In the genomic region with DNA sequence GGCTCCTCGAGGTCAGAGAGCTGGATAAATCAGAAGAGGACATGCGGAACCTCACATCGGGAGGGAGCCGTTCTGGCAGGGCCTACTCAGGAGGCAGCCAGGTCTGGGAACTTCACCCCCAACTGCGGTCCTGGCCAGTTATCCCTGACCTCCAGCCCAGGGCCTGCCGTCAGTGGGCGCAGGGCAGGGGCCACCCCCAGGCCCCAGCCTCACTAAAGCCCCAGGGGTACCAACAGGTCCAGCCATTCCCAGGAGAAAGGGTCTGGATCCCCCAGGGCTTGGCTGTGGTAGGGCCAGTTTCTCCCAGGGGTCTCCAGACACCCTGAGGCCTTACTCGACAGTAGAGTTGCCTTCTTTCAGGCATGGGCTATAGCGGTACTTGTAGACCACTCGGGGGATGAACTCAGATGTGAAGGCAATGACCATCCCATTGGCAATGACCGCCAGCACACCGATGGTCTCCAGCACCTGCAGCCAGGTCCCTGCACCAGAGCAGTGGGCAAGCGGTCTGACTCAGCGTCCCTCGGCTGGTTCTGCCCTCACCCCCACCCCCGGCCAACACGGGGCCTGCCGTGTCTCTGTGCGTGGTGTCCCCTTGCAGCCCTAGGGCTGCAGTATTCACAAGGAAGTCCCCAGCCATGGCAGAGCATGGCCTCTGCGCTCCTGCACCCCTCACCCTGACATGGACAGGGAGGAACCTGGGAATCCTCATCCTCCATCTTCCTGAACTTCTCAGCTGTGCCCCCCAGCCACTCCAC, we compare ENCODE assay signal across 18 cellular contexts. TPM values are rescaled to one million over a fixed set of nuclear protein-coding genes. Genes with fewer than 3 reads are reported as not detected.
DNase-seq lines count a peak whose midpoint lies in the region; ATAC-seq, FAIRE-seq and TF ChIP-seq lines count a peak whose summit lies in the region.
"Had no signal": no experiment of that assay in that cellular context is flagged by ENCODE, and none has a peak within 500 bp of the region (broad histone marks: within the 10 kb centered on the region; RNA-seq: fewer than 3 reads in every experiment).

No MANE protein-coding gene starts in this region.

- H2BK12ac ChIP-seq in H1 (ENCODE audit: low read depth, low read length), result no peak overlapping the region
- no peak overlapping the region for H2BK12ac ChIP-seq in trophoblast cell (ENCODE audit: low read length)

- no peak overlapping the region for H2BK120ac ChIP-seq in H1 (replicated peaks; ENCODE audit: low read depth, low read length)
- peak overlapping the region; percentile 23 for H2BK120ac ChIP-seq in trophoblast cell (ENCODE audit: insufficient read depth, low read length, poor library complexity)

- TF ChIP-seq CTCF in H1 (IDR thresholded peaks at IDR 0.05; ENCODE audit: control extremely low read depth in 1 of 3, insufficient read depth in 1 of 3, low read depth in 1 of 3, low read length in 3 of 3) (no peak), SK-N-SH (IDR thresholded peaks at IDR 0.05) (no peak), brain microvascular endothelial cell (IDR thresholded peaks at IDR 0.05; ENCODE audit: low read depth, low read length, missing control alignments) (no peak)

- H3K9me3 ChIP-seq in HUES6 (ENCODE audit: control insufficient read depth, insufficient read depth, low read depth, low read length) (no peaks in the 10 kb centered on the region), H1 (ENCODE audit: insufficient read depth in 2 of 2, low read depth in 1 of 2, low read length in 1 of 2) (no peaks in the 10 kb centered on the region), trophoblast cell (ENCODE audit: insufficient read depth, low read depth, low read length) (peaks cover 5% of the 10 kb centered on the region), SK-N-SH (no peaks in the 10 kb centered on the region)
- H3K9me3 ChIP-seq: A549, BLaER1, HAP-1 had no signal

- H2BK20ac ChIP-seq in H1 (ENCODE audit: low read length), result no peak overlapping the region

- CTCF ChIA-PET in H1 (lab: Charles Lee; ENCODE audit: partially characterized antibody) (interaction anchor here (1.2 kb wide), 1 partner anchor 30 kb away, joined by 4 read pairs; no protein-coding TSS in a partner anchor), SK-N-SH (lab: Yijun Ruan, JAX) (interaction anchor here (1.2 kb wide), 1 partner anchor 9 kb away, joined by 3 read pairs; no protein-coding TSS in a partner anchor)

- H3K4me3 ChIP-seq in HUES6 (ENCODE audit: low read depth, low read length), result no peak overlapping the region
- H3K4me3 ChIP-seq in H1 (ENCODE audit: extremely low read depth in 1 of 4, insufficient read depth in 2 of 4, low read depth in 3 of 4, low read length in 4 of 4), result no peak overlapping the region
- peak overlapping the region; percentile 18 for H3K4me3 ChIP-seq in trophoblast cell (ENCODE audit: low read depth, low read length)
- H3K4me3 ChIP-seq in SK-N-SH (ENCODE audit: low read depth in 2 of 2, low read length in 1 of 2), result no peak overlapping the region
- H3K4me3 ChIP-seq in brain microvascular endothelial cell (ENCODE audit: low read depth, low read length), result no peak overlapping the region
- H3K4me3 ChIP-seq: A549, BLaER1, HAP-1 had no signal

- TF ChIP-seq POLR2A in H1 (IDR thresholded peaks at IDR 0.05; ENCODE audit: control extremely low read depth in 1 of 2, low read depth in 2 of 2, low read length in 2 of 2), result no peak

- H3K9ac ChIP-seq in HUES6 (ENCODE audit: low read length), result peak overlapping the region; percentile 10
- no peak overlapping the region for H3K9ac ChIP-seq in H1 (replicated peaks in 1 of 4; ENCODE audit: extremely low read depth in 1 of 4, low read depth in 3 of 4, low read length in 3 of 4)
- H3K9ac ChIP-seq in trophoblast cell (ENCODE audit: low read length), result no peak overlapping the region
- no peak overlapping the region for H3K9ac ChIP-seq in SK-N-SH
- H3K9ac ChIP-seq: BLaER1 had no signal

- H3K36me3 ChIP-seq in HUES6 (ENCODE audit: control insufficient read depth, insufficient read depth, low read length) (no peaks in the 10 kb centered on the region), H1 (ENCODE audit: control insufficient read depth in 2 of 4, insufficient read depth in 4 of 4, low read length in 3 of 4) (no peaks in the 10 kb centered on the region; a peak in 1 of 8 replicates), trophoblast cell (ENCODE audit: control insufficient read depth in 1 of 2, insufficient read depth in 2 of 2, low read length in 2 of 2) (no peaks in the 10 kb centered on the region), SK-N-SH (replicated peaks in 1 of 2; ENCODE audit: control insufficient read depth in 1 of 2, insufficient read depth in 2 of 2, low read length in 1 of 2) (no peaks in the 10 kb centered on the region), brain microvascular endothelial cell (replicated peaks) (no peaks in the 10 kb centered on the region)
- H3K36me3 ChIP-seq: BLaER1, HAP-1 had no signal

- H2BK5ac ChIP-seq in H1 (ENCODE audit: low read depth, low read length), result no peak overlapping the region
- no peak overlapping the region for H2BK5ac ChIP-seq in trophoblast cell (ENCODE audit: low read depth, low read length, poor library complexity)

- H3K18ac ChIP-seq in H1 (ENCODE audit: extremely low read depth, low read length) (no peak overlapping the region), trophoblast cell (ENCODE audit: low read length) (no peak overlapping the region)

- H4K8ac ChIP-seq in H1 (ENCODE audit: extremely low read depth, insufficient read depth, low read length) (no peak overlapping the region), trophoblast cell (ENCODE audit: low read depth, low read length) (no peak overlapping the region)

- H2AK5ac ChIP-seq in H1 (ENCODE audit: low read depth, low read length) (peak overlapping the region; percentile 75; the same call in 1 of the 2 replicates), trophoblast cell (ENCODE audit: low read length) (no peak overlapping the region)

- H4K5ac ChIP-seq in H1 (ENCODE audit: insufficient read length, low read depth, low read length), result no peak overlapping the region

- no peak overlapping the region for H3K56ac ChIP-seq in H1 (replicated peaks; ENCODE audit: insufficient read length, low read depth, low read length)

- H3K79me1 ChIP-seq in H1 (ENCODE audit: low read depth, low read length) (peaks cover 5% of the 10 kb centered on the region), trophoblast cell (ENCODE audit: low read length) (peaks cover 20% of the 10 kb centered on the region)

- no peak for FAIRE-seq in H1 (lab: Jason Lieb, UNC)
- FAIRE-seq: A549, G401.6 had no signal

- H2AFZ ChIP-seq in H1 (ENCODE audit: low read length) (no peak overlapping the region), trophoblast cell (ENCODE audit: insufficient read depth, low read length, poor library complexity) (no peak overlapping the region), SK-N-SH (ENCODE audit: low read depth) (no peak overlapping the region)

- 0 out of 2 replicates have a peak overlapping the region, but pooled peaks have one; percentile 61 for H2BK15ac ChIP-seq in H1 (ENCODE audit: low read length)

- 90% methylated on average over 20 of the region's 20 CpGs; no CpG with 5 or more reads in 1 of the 2 experiments for WGBS in H1 (ENCODE audit: extremely low coverage in 1 of 2, insufficient coverage in 1 of 2, insufficient read length in 1 of 2, insufficient replicate concordance in 2 of 2, low coverage in 1 of 2, low lambda C conversion rate in 2 of 2, missing lambda C conversion rate in 1 of 2), 2 experiments
- no CpG with 5 or more reads among the region's 20 CpGs for WGBS in trophoblast cell (ENCODE audit: extremely low coverage, insufficient coverage, insufficient read length)
- 64% methylated on average over 10 of the region's 20 CpGs for WGBS in SK-N-SH (ENCODE audit: low lambda C conversion rate)

- H4K91ac ChIP-seq in H1 (replicated peaks; ENCODE audit: insufficient read length, low read length) (no peak overlapping the region), trophoblast cell (ENCODE audit: low read depth, low read length) (peak overlapping the region; percentile 42)

- H3K23ac ChIP-seq in H1 (ENCODE audit: insufficient read length) (no peak overlapping the region), trophoblast cell (ENCODE audit: low read length) (no peak overlapping the region)

- DNase-seq in Right ventricle myocardium superior, result peak; percentile 13
- DNase-seq in left ventricle myocardium superior, result no peak
- peak in 1 of 2 experiments; percentile 44 for DNase-seq in H1 (ENCODE audit: low read depth in 1 of 2, low spot score in 2 of 2)
- DNase-seq in trophoblast cell, result no peak
- no peak for DNase-seq in SK-N-SH
- DNase-seq in brain microvascular endothelial cell, result no peak
- DNase-seq in DMS 273 treated with DMSO at 0.1 percent for 48 hours (lab: John Stamatoyannopoulos, UW), result no peak
- DNase-seq: NCI-H1092 treated with DMSO at 0.1 percent for 48 hours, NCI-H146, NCI-H2081, NCI-H2171 treated with DMSO at 0.1 percent for 48 hours, NCI-H446 treated with DMSO at 0.1 percent for 48 hours had no signal

- H3K27ac ChIP-seq in HUES6 (ENCODE audit: low read depth, low read length), result no peak overlapping the region
- H3K27ac ChIP-seq in H1 (ENCODE audit: low read depth, low read length), result no peak overlapping the region
- H3K27ac ChIP-seq in trophoblast cell (ENCODE audit: low read depth, low read length), result no peak overlapping the region
- H3K27ac ChIP-seq in SK-N-SH (ENCODE audit: low read depth in 2 of 2, low read length in 1 of 2), result no peak overlapping the region
- no peak overlapping the region for H3K27ac ChIP-seq in brain microvascular endothelial cell
- H3K27ac ChIP-seq: A549, BLaER1 had no signal

- H3K4me2 ChIP-seq in H1 (ENCODE audit: insufficient read depth in 1 of 2, low read depth in 2 of 2, low read length in 2 of 2) (no peak overlapping the region), trophoblast cell (ENCODE audit: low read length) (no peak overlapping the region), SK-N-SH (no peak overlapping the region)
- H3K4me2 ChIP-seq: A549, BLaER1 had no signal

- peaks cover 3 to 5% of the 10 kb centered on the region in 2 experiments for H4K20me1 ChIP-seq in H1 (replicated peaks in 1 of 2; ENCODE audit: control insufficient read depth in 1 of 2, insufficient read depth in 2 of 2, low read length in 2 of 2)
- H4K20me1 ChIP-seq in SK-N-SH (ENCODE audit: insufficient read depth), result no peaks in the 10 kb centered on the region
- H4K20me1 ChIP-seq: BLaER1 had no signal

- H3K27me3 ChIP-seq in HUES6 (ENCODE audit: control insufficient read depth, insufficient read depth, low read length) (peaks cover 50% of the 10 kb centered on the region), H1 (replicated peaks in 1 of 4; ENCODE audit: control insufficient read depth in 3 of 4, extremely low read depth in 1 of 4, insufficient read depth in 3 of 4, low read length in 3 of 4) (peaks cover 0 to 13% (median 4%) of the 10 kb centered on the region in 4 experiments; a peak in 5 of 7 replicates), trophoblast cell (ENCODE audit: insufficient read depth, low read length) (no peaks in the 10 kb centered on the region), SK-N-SH (ENCODE audit: insufficient read depth) (peaks cover 30% of the 10 kb centered on the region), brain microvascular endothelial cell (replicated peaks) (peaks cover 1% of the 10 kb centered on the region)
- H3K27me3 ChIP-seq: BLaER1 had no signal

- peaks cover 9% of the 10 kb centered on the region; the same call in 1 of the 2 replicates for H3K23me2 ChIP-seq in H1 (ENCODE audit: low read depth, low read length)

- no peaks in the 10 kb centered on the region for H3F3A ChIP-seq in SK-N-SH (replicated peaks; ENCODE audit: insufficient read depth)

- H3K4ac ChIP-seq in H1 (replicated peaks; ENCODE audit: insufficient read length, low read depth, low read length) (no peak overlapping the region), trophoblast cell (ENCODE audit: low read depth, low read length) (no peak overlapping the region)

- in situ Hi-C loops in brain microvascular endothelial cell (cut with HindIII; ENCODE audit: low pct_ligation_motif_present, low sequenced_read_pairs), result no loop called here

- H3K14ac ChIP-seq in H1 (ENCODE audit: insufficient read length) (no peak overlapping the region), trophoblast cell (ENCODE audit: low read length) (no peak overlapping the region)

- no peak overlapping the region for H4K12ac ChIP-seq in trophoblast cell (ENCODE audit: low read depth, low read length)

- TF ChIP-seq EP300 in H1 (IDR thresholded peaks at IDR 0.05; ENCODE audit: borderline replicate concordance in 1 of 2, low read depth in 2 of 2, low read length in 2 of 2) (no peak), SK-N-SH (IDR thresholded peaks at IDR 0.05; ENCODE audit: borderline replicate concordance in 1 of 2, low read depth in 1 of 2, low read length in 1 of 2) (no peak)

- no peak for ATAC-seq in Right ventricle myocardium superior (ENCODE audit: poor library complexity)
- no peak for ATAC-seq in left ventricle myocardium superior
- ATAC-seq: A549, Panc1 had no signal

- no peak for TF ChIP-seq RAD21 in H1 (IDR thresholded peaks at IDR 0.05 in 1 of 2, conservative IDR thresholded peaks at IDR 0.05 in 1 of 2; ENCODE audit: low read depth in 2 of 2, low read length in 2 of 2)
- TF ChIP-seq RAD21 in SK-N-SH (IDR thresholded peaks at IDR 0.05; ENCODE audit: low read length), result no peak

- H3K9me2 ChIP-seq in SK-N-SH, result no peaks in the 10 kb centered on the region

- H3K4me1 ChIP-seq in HUES6 (ENCODE audit: control insufficient read depth, insufficient read depth, low read length), result peaks cover 20% of the 10 kb centered on the region
- peaks cover 0 to 24% (median 16%) of the 10 kb centered on the region in 4 experiments; a peak in 6 of 7 replicates for H3K4me1 ChIP-seq in H1 (replicated peaks in 1 of 4; ENCODE audit: control insufficient read depth in 3 of 4, insufficient read depth in 4 of 4, low read length in 3 of 4)
- H3K4me1 ChIP-seq in trophoblast cell (ENCODE audit: control insufficient read depth in 1 of 2, insufficient read depth in 2 of 2, low read length in 2 of 2), result peaks cover 19 to 32% of the 10 kb centered on the region in 2 experiments
- H3K4me1 ChIP-seq in SK-N-SH (ENCODE audit: control insufficient read depth in 1 of 2, insufficient read depth in 2 of 2, low read depth in 1 of 2, low read length in 1 of 2), result peaks cover 0 to 7% of the 10 kb centered on the region in 2 experiments; a peak in 1 of 4 replicates
- H3K4me1 ChIP-seq: HAP-1 had no signal

- H3K79me2 ChIP-seq in H1 (ENCODE audit: control insufficient read depth in 1 of 2, insufficient read depth in 2 of 2, low read length in 2 of 2), result peaks cover 0 to 12% of the 10 kb centered on the region in 2 experiments; a peak in 1 of 4 replicates
- H3K79me2 ChIP-seq in trophoblast cell (ENCODE audit: control insufficient read depth, insufficient read depth, low read length, poor library complexity), result peaks cover 14% of the 10 kb centered on the region
- no peaks in the 10 kb centered on the region for H3K79me2 ChIP-seq in SK-N-SH (ENCODE audit: insufficient read depth)

- POLR2A ChIA-PET in H1 (lab: Charles Lee; ENCODE audit: partially characterized antibody) (interaction anchor here (0.6 to 5.5 kb wide), 2 partner anchors 14 to 458 kb away, joined by 3 to 41 read pairs; no protein-coding TSS in a partner anchor), SK-N-SH (lab: Yijun Ruan, JAX) (no interaction called here)

- intact Hi-C loops in Right ventricle myocardium superior (cut with DNase I) (no loop called here), left ventricle myocardium superior (cut with micrococcal nuclease) (no loop called here)

RNA-seq across cellular contexts. Expression of a gene that starts 4.6 kb away (rescaled TPM):
- total RNA-seq in Right ventricle myocardium superior (38.6 TPM), left ventricle myocardium superior (47.5 TPM)
- total RNA-seq in H1 (2021; fragmentation: NEBNext Ultra II Directional; extraction: Animal tissue kit (Norgen Biotek cat#: 25700)), result 66.3 and 68.9 TPM in 2 replicates
- polyA plus RNA-seq in H1 (2011; rRNA removed) (55.2 and 94.2 TPM in 2 replicates), SK-N-SH (2012; rRNA removed) (22.4 and 32.5 TPM in 2 replicates)
- polyA plus RNA-seq in H1 (2011; cell fraction: cytosol; rRNA removed), result 57.0 TPM
- polyA plus RNA-seq in H1 (2011; cell fraction: nucleus; rRNA removed), result 133 TPM
- polyA plus RNA-seq in H1 (2012, experiment 1 of 2), result 35.4 to 56.4 TPM (median 48.3 TPM) in 4 replicates
- 55.4 TPM for polyA plus RNA-seq in H1 (2012, experiment 2 of 2)
- polyA plus RNA-seq in H1 (2013, experiment 1 of 2), result 51.9 TPM
- 52.5 TPM for polyA plus RNA-seq in H1 (2013, experiment 2 of 2)
- 13.0 and 16.6 TPM in 2 replicates for polyA minus RNA-seq in H1 (2011; rRNA and poly(A)+ RNA removed)
- 26.2 TPM for polyA minus RNA-seq in H1 (2011; cell fraction: cytosol; rRNA and poly(A)+ RNA removed)
- 24.8 TPM for polyA minus RNA-seq in H1 (2011; cell fraction: nucleus; rRNA and poly(A)+ RNA removed)
- 49.3 and 51.6 TPM in 2 replicates for polyA plus RNA-seq in trophoblast cell (2013)
- 12.3 and 16.4 TPM in 2 replicates for polyA plus RNA-seq in SK-N-SH (2012; cell fraction: cytosol; rRNA removed)
- polyA plus RNA-seq in SK-N-SH (2012; cell fraction: nucleus; rRNA removed), result 45.1 and 92.0 TPM in 2 replicates

RNA-seq across cellular contexts. Expression of a gene that starts 22.4 kb away (rescaled TPM):
- total RNA-seq in Right ventricle myocardium superior, result 0.08 TPM
- total RNA-seq in left ventricle myocardium superior, result 1.3 TPM
- total RNA-seq in H1 (2021; fragmentation: NEBNext Ultra II Directional; extraction: Animal tissue kit (Norgen Biotek cat#: 25700)), result 18.0 and 20.0 TPM in 2 replicates
- polyA plus RNA-seq in H1 (2011; rRNA removed), result 20.7 and 24.6 TPM in 2 replicates
- 19.7 TPM for polyA plus RNA-seq in H1 (2011; cell fraction: cytosol; rRNA removed)
- 185 TPM for polyA plus RNA-seq in H1 (2011; cell fraction: nucleus; rRNA removed)
- polyA plus RNA-seq in H1 (2012, experiment 1 of 2), result 20.7 to 42.8 TPM (median 32.2 TPM) in 4 replicates
- polyA plus RNA-seq in H1 (2012, experiment 2 of 2), result 11.9 TPM
- polyA plus RNA-seq in H1 (2013, experiment 1 of 2), result 14.6 TPM
- 13.7 TPM for polyA plus RNA-seq in H1 (2013, experiment 2 of 2)
- polyA minus RNA-seq in H1 (2011; rRNA and poly(A)+ RNA removed), result 5.2 and 7.0 TPM in 2 replicates
- polyA minus RNA-seq in H1 (2011; cell fraction: cytosol; rRNA and poly(A)+ RNA removed), result 5.6 TPM
- 19.3 TPM for polyA minus RNA-seq in H1 (2011; cell fraction: nucleus; rRNA and poly(A)+ RNA removed)
- 16.3 and 16.5 TPM in 2 replicates for polyA plus RNA-seq in trophoblast cell (2013)
- polyA plus RNA-seq in SK-N-SH (2012; rRNA removed), result 0.06 and 0.12 TPM in 2 replicates
- polyA plus RNA-seq in SK-N-SH (2012; cell fraction: cytosol; rRNA removed), result 0.03 TPM in 2 replicates
- polyA plus RNA-seq in SK-N-SH (2012; cell fraction: nucleus; rRNA removed), result 1.0 TPM in 2 replicates

RNA-seq across cellular contexts. Expression of a gene that starts 25.4 kb away (rescaled TPM):
- total RNA-seq in Right ventricle myocardium superior (0.86 TPM), left ventricle myocardium superior (0.84 TPM)
- 28.5 and 28.7 TPM in 2 replicates for total RNA-seq in H1 (2021; fragmentation: NEBNext Ultra II Directional; extraction: Animal tissue kit (Norgen Biotek cat#: 25700))
- polyA plus RNA-seq in H1 (2011; rRNA removed) (16.7 and 28.0 TPM in 2 replicates), SK-N-SH (2012; rRNA removed) (1.4 and 2.4 TPM in 2 replicates)
- polyA plus RNA-seq in H1 (2011; cell fraction: cytosol; rRNA removed), result 25.0 TPM
- polyA plus RNA-seq in H1 (2011; cell fraction: nucleus; rRNA removed), result 35.4 TPM
- 10.9 to 22.0 TPM (median 18.8 TPM) in 4 replicates for polyA plus RNA-seq in H1 (2012, experiment 1 of 2)
- 14.5 TPM for polyA plus RNA-seq in H1 (2012, experiment 2 of 2)
- 11.0 TPM for polyA plus RNA-seq in H1 (2013, experiment 1 of 2)
- 12.3 TPM for polyA plus RNA-seq in H1 (2013, experiment 2 of 2)
- polyA minus RNA-seq in H1 (2011; rRNA and poly(A)+ RNA removed), result 11.3 and 13.9 TPM in 2 replicates
- 33.5 TPM for polyA minus RNA-seq in H1 (2011; cell fraction: cytosol; rRNA and poly(A)+ RNA removed)
- polyA minus RNA-seq in H1 (2011; cell fraction: nucleus; rRNA and poly(A)+ RNA removed), result 11.1 TPM
- polyA plus RNA-seq in trophoblast cell (2013), result 44.7 and 45.2 TPM in 2 replicates
- 0.59 and 0.98 TPM in 2 replicates for polyA plus RNA-seq in SK-N-SH (2012; cell fraction: cytosol; rRNA removed)
- polyA plus RNA-seq in SK-N-SH (2012; cell fraction: nucleus; rRNA removed), result 4.2 and 5.2 TPM in 2 replicates

RNA-seq across cellular contexts. Expression of a gene that starts 30.7 kb away (rescaled TPM):
- total RNA-seq in Right ventricle myocardium superior, result 25.5 TPM
- total RNA-seq in left ventricle myocardium superior, result 31.8 TPM
- total RNA-seq in H1 (2021; fragmentation: NEBNext Ultra II Directional; extraction: Animal tissue kit (Norgen Biotek cat#: 25700)), result 48.7 and 52.4 TPM in 2 replicates
- 68.2 and 108 TPM in 2 replicates for polyA plus RNA-seq in H1 (2011; rRNA removed)
- polyA plus RNA-seq in H1 (2011; cell fraction: cytosol; rRNA removed), result 69.7 TPM
- 197 TPM for polyA plus RNA-seq in H1 (2011; cell fraction: nucleus; rRNA removed)
- polyA plus RNA-seq in H1 (2012, experiment 1 of 2), result 33.3 to 60.1 TPM (median 54.3 TPM) in 4 replicates
- polyA plus RNA-seq in H1 (2012, experiment 2 of 2), result 51.9 TPM
- 42.4 TPM for polyA plus RNA-seq in H1 (2013, experiment 1 of 2)
- polyA plus RNA-seq in H1 (2013, experiment 2 of 2), result 39.1 TPM
- 49.6 and 57.3 TPM in 2 replicates for polyA minus RNA-seq in H1 (2011; rRNA and poly(A)+ RNA removed)
- polyA minus RNA-seq in H1 (2011; cell fraction: cytosol; rRNA and poly(A)+ RNA removed), result 38.8 TPM
- 51.9 TPM for polyA minus RNA-seq in H1 (2011; cell fraction: nucleus; rRNA and poly(A)+ RNA removed)
- 27.0 and 28.6 TPM in 2 replicates for polyA plus RNA-seq in trophoblast cell (2013)
- polyA plus RNA-seq in SK-N-SH (2012; rRNA removed), result 25.6 and 28.6 TPM in 2 replicates
- 10.9 and 14.9 TPM in 2 replicates for polyA plus RNA-seq in SK-N-SH (2012; cell fraction: cytosol; rRNA removed)
- 130 and 148 TPM in 2 replicates for polyA plus RNA-seq in SK-N-SH (2012; cell fraction: nucleus; rRNA removed)

RNA-seq across cellular contexts. Expression of a gene that starts 50.1 kb away (rescaled TPM):
- 0.94 TPM for total RNA-seq in Right ventricle myocardium superior
- total RNA-seq in left ventricle myocardium superior, result 0.50 TPM
- total RNA-seq in H1 (2021; fragmentation: NEBNext Ultra II Directional; extraction: Animal tissue kit (Norgen Biotek cat#: 25700)), result 76.3 and 89.0 TPM in 2 replicates
- polyA plus RNA-seq in H1 (2011; rRNA removed), result 40.9 and 69.4 TPM in 2 replicates
- 62.2 TPM for polyA plus RNA-seq in H1 (2011; cell fraction: cytosol; rRNA removed)
- polyA plus RNA-seq in H1 (2011; cell fraction: nucleus; rRNA removed), result 329 TPM
- polyA plus RNA-seq in H1 (2012, experiment 1 of 2), result 55.4 to 118 TPM (median 90.1 TPM) in 4 replicates
- polyA plus RNA-seq in H1 (2012, experiment 2 of 2), result 69.9 TPM
- polyA plus RNA-seq in H1 (2013, experiment 1 of 2), result 55.2 TPM
- polyA plus RNA-seq in H1 (2013, experiment 2 of 2), result 48.0 TPM
- 6.4 and 7.0 TPM in 2 replicates for polyA minus RNA-seq in H1 (2011; rRNA and poly(A)+ RNA removed)
- polyA minus RNA-seq in H1 (2011; cell fraction: cytosol; rRNA and poly(A)+ RNA removed), result 19.7 TPM
- 37.0 TPM for polyA minus RNA-seq in H1 (2011; cell fraction: nucleus; rRNA and poly(A)+ RNA removed)
- 18.4 and 19.5 TPM in 2 replicates for polyA plus RNA-seq in trophoblast cell (2013)
- polyA plus RNA-seq in SK-N-SH (2012; rRNA removed), result 58.6 and 66.7 TPM in 2 replicates
- 18.8 and 31.2 TPM in 2 replicates for polyA plus RNA-seq in SK-N-SH (2012; cell fraction: cytosol; rRNA removed)
- polyA plus RNA-seq in SK-N-SH (2012; cell fraction: nucleus; rRNA removed), result 380 and 563 TPM in 2 replicates

Comparison
In these comparisons a context has a peak if more than half of its experiments do, and no peak if none do; other contexts are left out.
1. RNA of a gene that starts 25.4 kb away (total RNA-seq): 28.5 to 28.7 TPM in H1; 0.86 TPM in Right ventricle myocardium superior (single experiment) and 0.84 TPM in left ventricle myocardium superior (single experiment); every median in the first group is over 10 times any median in the second.